ENCODE assay signal across 12 cellular contexts in the genomic region with DNA sequence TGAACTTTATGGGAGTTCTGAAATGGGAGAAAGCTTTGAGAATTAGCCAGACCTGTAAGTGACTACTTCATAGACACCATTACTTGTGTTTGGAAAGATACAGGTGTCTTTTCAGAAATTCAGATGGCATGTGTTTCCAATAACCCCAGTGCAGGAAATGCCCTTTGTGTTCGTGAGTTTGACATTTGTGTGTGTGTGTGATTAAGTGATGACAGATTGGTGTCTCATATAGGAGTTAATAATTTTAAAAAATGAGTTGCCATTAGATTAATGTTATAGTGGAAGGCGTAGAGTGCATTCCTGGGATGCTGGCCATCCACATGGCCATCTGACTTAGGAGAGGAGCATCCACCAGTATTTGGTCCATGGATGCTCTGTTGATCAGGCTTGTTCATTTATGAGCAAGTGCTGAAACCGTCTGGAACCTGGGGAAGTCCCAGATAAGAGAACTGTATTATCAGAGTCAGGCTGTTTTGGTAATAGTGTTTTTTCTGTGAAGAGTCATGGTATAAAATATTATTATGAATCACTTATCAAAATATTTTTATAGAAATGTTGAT. TPM values are rescaled to one million over a fixed set of nuclear protein-coding genes. Genes with fewer than 3 reads are reported as not detected.
DNase-seq lines count a peak whose midpoint lies in the region; ATAC-seq, FAIRE-seq and TF ChIP-seq lines count a peak whose summit lies in the region.
"Had no signal": no experiment of that assay in that cellular context is flagged by ENCODE, and none has a peak within 500 bp of the region (broad histone marks: within the 10 kb centered on the region; RNA-seq: fewer than 3 reads in every experiment).

No MANE protein-coding gene starts in this region.

- H3K4me3 ChIP-seq in HEK293 (ENCODE audit: low read depth, low read length) (no peak overlapping the region), SK-N-MC (no peak overlapping the region), GM12878 (peak overlapping the region; percentile 95), gastrocnemius medialis (no peak overlapping the region)
- H3K4me3 ChIP-seq: HAP-1, PC-9 had no signal

- H3K27me3 ChIP-seq in GM12878 (replicated peaks in 1 of 2; ENCODE audit: control insufficient read depth in 2 of 2, insufficient read depth in 2 of 2, low read length in 1 of 2): no peaks in the 10 kb centered on the region
- H3K27me3 ChIP-seq in gastrocnemius medialis: no peaks in the 10 kb centered on the region

- peak overlapping the region; percentile 100 for H3K4me3 Mint-ChIP-seq in stimulated activated effector memory CD8-positive, alpha-beta T cell treated with anti-CD3 and anti-CD28 coated beads, Interleukin-12 subunit alpha, Interleukin-12 subunit beta, amount 100 ng/mL, for 72 hours
- H3K4me3 Mint-ChIP-seq: WTC11 had no signal

- CTCF ChIA-PET in HEK293 (lab: Yijun Ruan, JAX) (no interaction called here), GM12878 (lab: Yijun Ruan, JAX) (interaction anchor here (1.5 to 3.0 kb wide), 2 partner anchors 9 to 42 kb away, joined by 5 to 7 read pairs; no protein-coding TSS in a partner anchor)

- in situ Hi-C loops in GM12878 (cut with MboI): no loop called here
- in situ Hi-C loops in gastrocnemius medialis (cut with MboI; ENCODE audit: low sequenced_read_pairs in 4 of 4): loop anchor here in 1 of 4 donors (25.0 kb wide), 1 partner anchor 93 kb away; no protein-coding TSS in a partner anchor

- no TSS peak for BruUV-seq in GM12878 (replicated peaks; lab: Mats Ljungman, UMichigan)

- H3K4me1 Mint-ChIP-seq in stimulated activated effector memory CD8-positive, alpha-beta T cell treated with anti-CD3 and anti-CD28 coated beads, Interleukin-12 subunit alpha, Interleukin-12 subunit beta, amount 100 ng/mL, for 72 hours: peaks cover 67% of the 10 kb centered on the region

- FAIRE-seq in GM12878 (lab: Jason Lieb, UNC): no peak

- H3K27ac ChIP-seq in HEK293 (ENCODE audit: extremely low read depth, low read depth, low read length) (no peak overlapping the region), SK-N-MC (no peak overlapping the region), GM12878 (ENCODE audit: control insufficient read depth, insufficient read depth) (peak overlapping the region; percentile 95), gastrocnemius medialis (no peak overlapping the region)
- H3K27ac ChIP-seq: PC-9 had no signal

- no peak for DNase-seq in SK-N-MC (ENCODE audit: low read depth, low spot score)
- no peak for DNase-seq in GM12878 (ENCODE audit: low read depth, low spot score)
- no peak for DNase-seq in stimulated activated effector memory CD8-positive, alpha-beta T cell treated with anti-CD3 and anti-CD28 coated beads, Interleukin-12 subunit alpha, Interleukin-12 subunit beta, amount 100 ng/mL, for 72 hours (ENCODE audit: low spot score in 2 of 2)
- no peak for DNase-seq in NCI-H524 treated with DMSO at 0.1 percent for 48 hours (lab: John Stamatoyannopoulos, UW)
- DNase-seq in NCI-H82 (lab: John Stamatoyannopoulos, UW): no peak
- DNase-seq in gastrocnemius medialis: no peak
- DNase-seq: midbrain; PC-9; stimulated activated CD4-positive, alpha-beta T cell treated with anti-CD3 and anti-CD28 coated beads, Interleukin-12 subunit alpha, Interleukin-12 subunit beta, amount 100 ng/mL, for 4 hours had no signal

- H4K20me1 ChIP-seq in GM12878 (ENCODE audit: control insufficient read depth, insufficient read depth): no peaks in the 10 kb centered on the region

- intact Hi-C loops in GM12878 (cut with micrococcal nuclease; ENCODE audit: unreplicated experiment): no loop called here
- intact Hi-C loops in gastrocnemius medialis (cut with DNase I; ENCODE audit: low total_unique reads): loop anchor here (5.0 to 10.0 kb wide), 3 partner anchors 232 to 1433 kb away; a partner anchor contains a TSS

- H3K4me2 ChIP-seq in GM12878 (ENCODE audit: control insufficient read depth, insufficient read depth): peak overlapping the region; percentile 97

- peak overlapping the region; percentile 99 for H3K27ac Mint-ChIP-seq in stimulated activated effector memory CD8-positive, alpha-beta T cell treated with anti-CD3 and anti-CD28 coated beads, Interleukin-12 subunit alpha, Interleukin-12 subunit beta, amount 100 ng/mL, for 72 hours
- H3K27ac Mint-ChIP-seq: WTC11 had no signal

- no peak for TF ChIP-seq CTCF in HEK293 (tag by site-specific recombination; IDR thresholded peaks at IDR 0.05)
- TF ChIP-seq CTCF in GM12878 (IDR thresholded peaks at IDR 0.05 in 2 of 3, conservative IDR thresholded peaks at IDR 0.05 in 1 of 3; ENCODE audit: control insufficient read depth in 2 of 3, extremely low read depth in 1 of 3, insufficient read depth in 1 of 3, low read depth in 3 of 3, low read length in 3 of 3): no peak
- no peak for TF ChIP-seq CTCF in gastrocnemius medialis (IDR thresholded peaks at IDR 0.05 in 4 of 5, conservative IDR thresholded peaks at IDR 0.05 in 1 of 5)

- H3K36me3 Mint-ChIP-seq in stimulated activated effector memory CD8-positive, alpha-beta T cell treated with anti-CD3 and anti-CD28 coated beads, Interleukin-12 subunit alpha, Interleukin-12 subunit beta, amount 100 ng/mL, for 72 hours: peaks cover 83% of the 10 kb centered on the region

- TF ChIP-seq POLR2A in GM12878 (IDR thresholded peaks at IDR 0.05; ENCODE audit: low read depth, low read length): no peak
- no peak for TF ChIP-seq POLR2A in gastrocnemius medialis (IDR thresholded peaks at IDR 0.05)

- WGBS in GM12878 (ENCODE audit: insufficient coverage, insufficient replicate concordance, low lambda C conversion rate, missing lambda C conversion rate): 7% methylated on average over 3 of the region's 3 CpGs

- RAD21 ChIA-PET in GM12878 (lab: Charles Lee; ENCODE audit: unreplicated experiment): interaction anchor here (3.8 kb wide), 1 partner anchor 9 kb away, joined by 24 read pairs; no protein-coding TSS in a partner anchor

- ATAC-seq in GM12878 (peak; percentile 39), gastrocnemius medialis (no peak)
- ATAC-seq in stimulated activated effector memory CD8-positive, alpha-beta T cell treated with anti-CD3 and anti-CD28 coated beads, Interleukin-12 subunit alpha, Interleukin-12 subunit beta, amount 100 ng/mL, for 72 hours: peak; percentile 29
- ATAC-seq: WTC11 had no signal

- POLR2A ChIA-PET in HEK293 (lab: Yijun Ruan, JAX): interaction anchor here (0.6 kb wide), 1 partner anchor 30 kb away, joined by 4 read pairs; no protein-coding TSS in a partner anchor
- POLR2A ChIA-PET in GM12878 (lab: Charles Lee): interaction anchor here (5.7 kb wide), 1 partner anchor 9 kb away, joined by 48 read pairs; no protein-coding TSS in a partner anchor

- TF ChIP-seq EP300 in GM12878 (IDR thresholded peaks at IDR 0.05; ENCODE audit: borderline replicate concordance in 1 of 2, control insufficient read depth in 1 of 2, low read depth in 2 of 2, low read length in 2 of 2): no peak

- H3K4me1 ChIP-seq in HEK293 (ENCODE audit: control insufficient read depth, insufficient read depth, low read length) (peaks cover 20% of the 10 kb centered on the region), GM12878 (ENCODE audit: control insufficient read depth, insufficient read depth, low read length) (peaks cover 3% of the 10 kb centered on the region), gastrocnemius medialis (peaks cover 11 to 15% of the 10 kb centered on the region in 2 donors)

- H3K36me3 ChIP-seq in HEK293 (ENCODE audit: control insufficient read depth in 2 of 2, insufficient read depth in 1 of 2, low read length in 2 of 2): peaks cover 6 to 21% of the 10 kb centered on the region in 2 experiments
- peaks cover 16% of the 10 kb centered on the region for H3K36me3 ChIP-seq in SK-N-MC (ENCODE audit: insufficient read depth, low read length)
- H3K36me3 ChIP-seq in GM12878 (ENCODE audit: control insufficient read depth in 2 of 2, insufficient read depth in 2 of 2, low read length in 1 of 2): peaks cover 2 to 12% of the 10 kb centered on the region in 2 experiments; a peak in 3 of 4 replicates
- H3K36me3 ChIP-seq in gastrocnemius medialis: peaks cover 0 to 25% of the 10 kb centered on the region in 2 donors

- no peak overlapping the region for H2AFZ ChIP-seq in GM12878 (ENCODE audit: control insufficient read depth, low read depth, low read length)
- H2AFZ ChIP-seq: PC-9 had no signal

- no peaks in the 10 kb centered on the region for H3K9me3 ChIP-seq in HEK293 (ENCODE audit: control insufficient read depth, insufficient read depth, low read depth, low read length)
- H3K9me3 ChIP-seq in SK-N-MC (ENCODE audit: low read depth, low read length): no peaks in the 10 kb centered on the region
- H3K9me3 ChIP-seq in GM12878 (replicated peaks; ENCODE audit: control insufficient read depth, insufficient read depth, low read length): no peaks in the 10 kb centered on the region
- H3K9me3 ChIP-seq in gastrocnemius medialis: no peaks in the 10 kb centered on the region
- H3K9me3 ChIP-seq: HAP-1 had no signal

- H3K9ac ChIP-seq in SK-N-MC (ENCODE audit: insufficient read length) (peak overlapping the region; percentile 29), GM12878 (ENCODE audit: control insufficient read depth, insufficient read depth, low read length) (peak overlapping the region; percentile 46)

- H3K9me3 Mint-ChIP-seq in stimulated activated effector memory CD8-positive, alpha-beta T cell treated with anti-CD3 and anti-CD28 coated beads, Interleukin-12 subunit alpha, Interleukin-12 subunit beta, amount 100 ng/mL, for 72 hours: no peaks in the 10 kb centered on the region
- H3K9me3 Mint-ChIP-seq: WTC11 had no signal

- TF ChIP-seq RAD21 in GM12878 (IDR thresholded peaks at IDR 0.05; ENCODE audit: insufficient read depth, low read depth, low read length): no peak

- peaks cover 85% of the 10 kb centered on the region for H3K79me2 ChIP-seq in GM12878 (ENCODE audit: control insufficient read depth, insufficient read depth, low read length)

- SMC1A ChIA-PET in GM12878 (lab: Charles Lee; ENCODE audit: uncharacterized antibody, unreplicated experiment): interaction anchor here (0.9 to 3.1 kb wide), 3 partner anchors 9 to 27 kb away, joined by 3 to 18 read pairs (median 3); no protein-coding TSS in a partner anchor

RNA-seq across cellular contexts. Expression of a gene that starts 3.1 kb away (rescaled TPM):
- total RNA-seq in GM12878 (2013; cell fraction: nucleolus; rRNA removed): 387 TPM in 2 replicates
- total RNA-seq in GM12878 (2014; rRNA removed): 86.8 and 97.8 TPM in 2 replicates
- 107 and 108 TPM in 2 replicates for total RNA-seq in GM12878 (2014; rRNA removed; fragmentation: Illumina TruSeq; extraction: Trizol)
- 96.2 and 101 TPM in 2 replicates for total RNA-seq in GM12878 (2021)
- polyA plus RNA-seq in GM12878 (2011; ENCODE audit: low read depth): 32.8 TPM
- 92.6 and 122 TPM in 2 replicates for polyA plus RNA-seq in GM12878 (2011; rRNA removed)
- polyA plus RNA-seq in GM12878 (2011; cell fraction: cytosol; rRNA removed): 38.8 and 43.9 TPM in 2 replicates
- polyA plus RNA-seq in GM12878 (2011; cell fraction: nucleus; rRNA removed): 60.6 and 66.6 TPM in 2 replicates
- 42.9 and 43.0 TPM in 2 replicates for polyA plus RNA-seq in GM12878 (2012)
- polyA plus RNA-seq in GM12878 (2014; fragmentation: Illumina TruSeq; extraction: Trizol): 84.9 and 101 TPM in 2 replicates
- 10 to 100 TPM; 24.0 to 51.4 TPM for polyA plus RNA-seq in GM12878 (2014; fragmentation: Nextera tagmentation; extraction: Ambion mirVana)
- 59.8 and 68.0 TPM in 2 replicates for polyA plus RNA-seq in GM12878 (2014; rRNA removed)
- polyA plus RNA-seq in GM12878 (2016; fragmentation: Nextera tagmentation; extraction: Ambion mirVana): 100 to 1,000 TPM; 123 to 135 TPM
- polyA minus RNA-seq in GM12878 (2011; rRNA and poly(A)+ RNA removed): 96.0 and 117 TPM in 2 replicates
- polyA minus RNA-seq in GM12878 (2011; cell fraction: cytosol; rRNA and poly(A)+ RNA removed): 34.5 and 39.4 TPM in 2 replicates
- 77.5 and 137 TPM in 2 replicates for polyA minus RNA-seq in GM12878 (2011; cell fraction: nucleus; rRNA and poly(A)+ RNA removed)
- total RNA-seq in gastrocnemius medialis: 1 to 10 TPM; 4.5 to 6.4 (median 5.5) TPM

RNA-seq across cellular contexts. Expression of a gene that starts 9.2 kb away (rescaled TPM):
- total RNA-seq in GM12878 (2013; cell fraction: nucleolus; rRNA removed): 9.2 and 10.5 TPM in 2 replicates
- total RNA-seq in GM12878 (2014; rRNA removed) (47.3 and 49.1 TPM in 2 replicates), GM12878 (2014; rRNA removed; fragmentation: Illumina TruSeq; extraction: Trizol) (27.2 and 28.3 TPM in 2 replicates), GM12878 (2021) (37.1 and 37.9 TPM in 2 replicates), gastrocnemius medialis (10 to 100 TPM in 3 of 4 donors, 1 to 10 TPM in 1; 9.8 to 19.2 (median 17.0) TPM)
- polyA plus RNA-seq in GM12878 (2011; ENCODE audit: low read depth): 22.6 TPM
- polyA plus RNA-seq in GM12878 (2011; rRNA removed) (30.0 and 44.0 TPM in 2 replicates), GM12878 (2014; fragmentation: Illumina TruSeq; extraction: Trizol) (42.1 and 53.7 TPM in 2 replicates), GM12878 (2014; fragmentation: Nextera tagmentation; extraction: Ambion mirVana) (10 to 100 TPM; 14.0 to 24.5 TPM), GM12878 (2014; rRNA removed) (43.7 and 43.8 TPM in 2 replicates), GM12878 (2016; fragmentation: Nextera tagmentation; extraction: Ambion mirVana) (10 to 100 TPM; 68.2 to 73.8 TPM)
- 57.5 and 58.8 TPM in 2 replicates for polyA plus RNA-seq in GM12878 (2011; cell fraction: cytosol; rRNA removed)
- 29.4 and 38.0 TPM in 2 replicates for polyA plus RNA-seq in GM12878 (2011; cell fraction: nucleus; rRNA removed)
- 22.4 and 28.4 TPM in 2 replicates for polyA plus RNA-seq in GM12878 (2012)
- 29.0 and 32.2 TPM in 2 replicates for polyA minus RNA-seq in GM12878 (2011; rRNA and poly(A)+ RNA removed)
- polyA minus RNA-seq in GM12878 (2011; cell fraction: cytosol; rRNA and poly(A)+ RNA removed): 9.2 and 9.6 TPM in 2 replicates
- polyA minus RNA-seq in GM12878 (2011; cell fraction: nucleus; rRNA and poly(A)+ RNA removed): 5.3 and 6.7 TPM in 2 replicates

RNA-seq across cellular contexts. Expression of a gene that starts 59.5 kb away (rescaled TPM):
- 156 and 164 TPM in 2 replicates for total RNA-seq in GM12878 (2013; cell fraction: nucleolus; rRNA removed)
- total RNA-seq in GM12878 (2014; rRNA removed): 9.8 and 14.2 TPM in 2 replicates
- total RNA-seq in GM12878 (2014; rRNA removed; fragmentation: Illumina TruSeq; extraction: Trizol): 9.5 and 11.1 TPM in 2 replicates
- 29.0 and 35.0 TPM in 2 replicates for total RNA-seq in GM12878 (2021)
- polyA plus RNA-seq in GM12878 (2011; ENCODE audit: low read depth): 26.7 TPM
- 57.7 and 66.8 TPM in 2 replicates for polyA plus RNA-seq in GM12878 (2011; rRNA removed)
- polyA plus RNA-seq in GM12878 (2011; cell fraction: cytosol; rRNA removed): 61.4 and 79.4 TPM in 2 replicates
- 337 and 458 TPM in 2 replicates for polyA plus RNA-seq in GM12878 (2011; cell fraction: nucleus; rRNA removed)
- 36.5 and 38.1 TPM in 2 replicates for polyA plus RNA-seq in GM12878 (2012)
- polyA plus RNA-seq in GM12878 (2014; fragmentation: Illumina TruSeq; extraction: Trizol): 20.8 and 31.7 TPM in 2 replicates
- 1 to 10 TPM; 6.1 to 7.1 TPM for polyA plus RNA-seq in GM12878 (2014; fragmentation: Nextera tagmentation; extraction: Ambion mirVana)
- polyA plus RNA-seq in GM12878 (2014; rRNA removed): 60.8 and 69.2 TPM in 2 replicates
- 1 to 10 TPM; 7.8 to 8.6 TPM for polyA plus RNA-seq in GM12878 (2016; fragmentation: Nextera tagmentation; extraction: Ambion mirVana)
- 14.6 and 22.4 TPM in 2 replicates for polyA minus RNA-seq in GM12878 (2011; rRNA and poly(A)+ RNA removed)
- 5.7 and 7.5 TPM in 2 replicates for polyA minus RNA-seq in GM12878 (2011; cell fraction: cytosol; rRNA and poly(A)+ RNA removed)
- polyA minus RNA-seq in GM12878 (2011; cell fraction: nucleus; rRNA and poly(A)+ RNA removed): 28.2 and 46.6 TPM in 2 replicates
- total RNA-seq in gastrocnemius medialis: 1 to 10 TPM in 1 of 4 donors, under 1 TPM in 3; 0.22 to 3.8 (median 0.54) TPM

Comparison
In these comparisons a context has a peak if more than half of its experiments do, and no peak if none do; other contexts are left out.
1. ATAC-seq: peak in GM12878 (single experiment) and stimulated activated effector memory CD8-positive, alpha-beta T cell treated with anti-CD3 and anti-CD28 coated beads, Interleukin-12 subunit alpha, Interleukin-12 subunit beta, amount 100 ng/mL, for 72 hours (single experiment); none in gastrocnemius medialis (0 of 2).
2. RNA of a gene that starts 3.1 kb away (total RNA-seq): 86.8 to 387 TPM in GM12878; 4.5 to 6.4 TPM in gastrocnemius medialis; every median in the first group is over 10 times any median in the second.